Comparison of ENCODE assay signal across 8 cellular contexts in genomic region chr20:2688041-2688591, GRCh38. TPM values are rescaled to one million over a fixed set of nuclear protein-coding genes. Genes with fewer than 3 reads are reported as not detected.
DNase-seq lines count a peak whose midpoint lies in the region; ATAC-seq and TF ChIP-seq lines count a peak whose summit lies in the region.

No MANE protein-coding gene starts in this region.

- H3K4me2 ChIP-seq in SK-N-SH, result no peak overlapping the region
- peak overlapping the region; percentile 61 for H3K4me2 ChIP-seq in hepatocyte

- no peaks in the 10 kb centered on the region for H3K79me2 ChIP-seq in SK-N-SH (ENCODE audit: insufficient read depth)
- H3K79me2 ChIP-seq in hepatocyte, result no peaks in the 10 kb centered on the region

- H3K27me3 ChIP-seq in SK-N-SH (ENCODE audit: insufficient read depth) (no peaks in the 10 kb centered on the region), hepatocyte (peaks cover 33% of the 10 kb centered on the region)

- TF ChIP-seq EP300 in SK-N-SH (IDR thresholded peaks at IDR 0.05; ENCODE audit: borderline replicate concordance in 1 of 2, low read depth in 1 of 2, low read length in 1 of 2), result no peak

- H4K20me1 ChIP-seq in SK-N-SH (ENCODE audit: insufficient read depth) (no peaks in the 10 kb centered on the region), hepatocyte (ENCODE audit: insufficient read depth, poor library complexity, severe bottlenecking) (no peaks in the 10 kb centered on the region)

- no peak overlapping the region for H3K4me3 ChIP-seq in AG10803 (ENCODE audit: low read length)
- peak overlapping the region in 1 of 2 experiments; percentile 39; a peak in 1 of 4 replicates for H3K4me3 ChIP-seq in SK-N-SH (ENCODE audit: low read depth in 2 of 2, low read length in 1 of 2)
- H3K4me3 ChIP-seq in hepatocyte, result no peak overlapping the region

- 68% methylated on average over 18 of the region's 18 CpGs for WGBS in SK-N-SH (ENCODE audit: low lambda C conversion rate)
- 16% methylated on average over 18 of the region's 18 CpGs for WGBS in hepatocyte (ENCODE audit: low lambda C conversion rate, missing lambda C conversion rate)

- H3K27ac ChIP-seq in SK-N-SH (ENCODE audit: low read depth in 2 of 2, low read length in 1 of 2) (no peak overlapping the region), hepatocyte (no peak overlapping the region)

- DNase-seq in AG10803 (ENCODE audit: low read depth), result no peak
- peak; percentile 23 for DNase-seq in HCEC 1CT
- DNase-seq in SK-N-SH, result peak; percentile 76
- peak; percentile 79 for DNase-seq in activated naive CD4-positive, alpha-beta T cell treated with anti-CD3 and anti-CD28 coated beads, Interleukin-2, amount 50 U/mL, for 16 hours
- DNase-seq in hepatocyte (ENCODE audit: low spot score), result peak; percentile 76
- peak; percentile 83 for DNase-seq in stimulated activated CD4-positive, alpha-beta T cell treated with anti-CD3 and anti-CD28 coated beads, Interleukin-15, amount 100 ng/mL, for 24 hours

- H3F3A ChIP-seq in SK-N-SH (replicated peaks; ENCODE audit: insufficient read depth), result peaks cover 7% of the 10 kb centered on the region

- CTCF ChIA-PET in SK-N-SH (lab: Yijun Ruan, JAX), result interaction anchor here (0.6 to 2.7 kb wide), 21 partner anchors 9 to 313 kb away, joined by 3 to 22 read pairs (median 6); no protein-coding TSS in a partner anchor

- peak; percentile 78 for TF ChIP-seq RAD21 in SK-N-SH (IDR thresholded peaks at IDR 0.05; ENCODE audit: low read length)

- no peaks in the 10 kb centered on the region for H3K9me3 ChIP-seq in SK-N-SH
- H3K9me3 ChIP-seq in hepatocyte (ENCODE audit: low read depth), result no peaks in the 10 kb centered on the region

- POLR2A ChIA-PET in SK-N-SH (lab: Yijun Ruan, JAX), result no interaction called here

- H3K4me1 ChIP-seq in SK-N-SH (ENCODE audit: control insufficient read depth in 1 of 2, insufficient read depth in 2 of 2, low read depth in 1 of 2, low read length in 1 of 2), result peaks cover 0 to 15% of the 10 kb centered on the region in 2 experiments; a peak in 1 of 4 replicates
- no peaks in the 10 kb centered on the region for H3K4me1 ChIP-seq in hepatocyte (ENCODE audit: insufficient read depth)

- TF ChIP-seq CTCF in AG10803 (conservative IDR thresholded peaks at IDR 0.05; ENCODE audit: low read length) (peak; percentile 42), SK-N-SH (IDR thresholded peaks at IDR 0.05) (peak; percentile 74), hepatocyte (IDR thresholded peaks at IDR 0.05; ENCODE audit: poor library complexity) (peak; percentile 76)

- H2AFZ ChIP-seq in SK-N-SH (ENCODE audit: low read depth), result no peak overlapping the region
- H2AFZ ChIP-seq in hepatocyte, result peak overlapping the region; percentile 3

- no peak overlapping the region for H3K9ac ChIP-seq in SK-N-SH

- H3K36me3 ChIP-seq in SK-N-SH (replicated peaks in 1 of 2; ENCODE audit: control insufficient read depth in 1 of 2, insufficient read depth in 2 of 2, low read length in 1 of 2) (no peaks in the 10 kb centered on the region), hepatocyte (replicated peaks; ENCODE audit: insufficient read depth, low read depth) (no peaks in the 10 kb centered on the region)

- H3K9me2 ChIP-seq in SK-N-SH (no peaks in the 10 kb centered on the region), hepatocyte (replicated peaks; ENCODE audit: insufficient read depth) (no peaks in the 10 kb centered on the region)

- no peak for ATAC-seq in HG03571 (IDR thresholded peaks at IDR 0.05; ENCODE audit: unreplicated experiment)
- ATAC-seq in HG03135 (IDR thresholded peaks at IDR 0.05; ENCODE audit: unreplicated experiment), result no peak

TF ChIP-seq in SK-N-SH, 30 proteins besides CTCF, POLR2A, EP300 and RAD21:
- TF ChIP-seq SMC3 (IDR thresholded peaks at IDR 0.05; ENCODE audit: low read depth, low read length), result peak; percentile 59
- TF ChIP-seq FOXJ3 (CRISPR knock-in tag; IDR thresholded peaks at IDR 0.05), result no peak
- no peak for TF ChIP-seq GABPA (IDR thresholded peaks at IDR 0.05; ENCODE audit: low read depth)
TF ChIP-seq in SK-N-SH: peak in this region for 1.

RNA-seq across cellular contexts. Expression of gene EBF4, which starts 4.5 kb away (rescaled TPM):
- polyA plus RNA-seq in SK-N-SH (2012; rRNA removed) (15.9 and 20.6 TPM in 2 replicates), hepatocyte (17.9 and 27.1 TPM in 2 replicates)
- 8.4 and 13.2 TPM in 2 replicates for polyA plus RNA-seq in SK-N-SH (2012; cell fraction: cytosol; rRNA removed)
- polyA plus RNA-seq in SK-N-SH (2012; cell fraction: nucleus; rRNA removed), result 103 and 177 TPM in 2 replicates
- 10.7 and 11.6 TPM in 2 replicates for total RNA-seq in hepatocyte

RNA-seq across cellular contexts. Expression of gene IDH3B, which starts 24.1 kb away (rescaled TPM):
- polyA plus RNA-seq in SK-N-SH (2012; rRNA removed), result 233 and 268 TPM in 2 replicates
- polyA plus RNA-seq in SK-N-SH (2012; cell fraction: cytosol; rRNA removed), result 158 and 196 TPM in 2 replicates
- polyA plus RNA-seq in SK-N-SH (2012; cell fraction: nucleus; rRNA removed), result 526 and 663 TPM in 2 replicates
- 91.4 and 93.8 TPM in 2 replicates for total RNA-seq in hepatocyte
- polyA plus RNA-seq in hepatocyte, result 91.1 and 128 TPM in 2 replicates

RNA-seq across cellular contexts. Expression of gene NOP56, which starts 35.7 kb away (rescaled TPM):
- 158 and 218 TPM in 2 replicates for polyA plus RNA-seq in SK-N-SH (2012; rRNA removed)
- 111 and 114 TPM in 2 replicates for polyA plus RNA-seq in SK-N-SH (2012; cell fraction: cytosol; rRNA removed)
- polyA plus RNA-seq in SK-N-SH (2012; cell fraction: nucleus; rRNA removed), result 520 and 629 TPM in 2 replicates
- total RNA-seq in hepatocyte, result 102 TPM in 2 replicates
- 190 and 192 TPM in 2 replicates for polyA plus RNA-seq in hepatocyte
